Comparison of ENCODE assay signal across 14 cellular contexts in the genomic region with DNA sequence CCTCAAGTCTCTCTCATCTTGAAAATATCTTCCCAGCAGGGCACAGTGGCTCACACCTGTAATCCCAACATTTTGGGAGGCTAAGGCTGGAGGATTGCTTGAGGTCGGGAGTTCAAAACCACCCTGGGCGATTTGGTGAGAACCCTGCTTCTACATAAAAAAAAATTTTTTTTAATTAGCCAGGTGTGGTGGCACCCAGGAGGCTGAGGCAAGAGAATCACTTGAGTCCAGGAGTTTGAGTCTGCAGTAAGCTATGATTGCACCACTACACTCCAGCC. TPM values are rescaled to one million over a fixed set of nuclear protein-coding genes. Genes with fewer than 3 reads are reported as not detected.
A peak's percentile ranks its signal among the peaks of the same experiment; 100 is the strongest.
DNase-seq lines count a peak whose midpoint lies in the region; ATAC-seq, FAIRE-seq and TF ChIP-seq lines count a peak whose summit lies in the region.
"Had no signal": no experiment of that assay in that cellular context is flagged by ENCODE, and none has a peak within 500 bp of the region (broad histone marks: within the 10 kb centered on the region; RNA-seq: fewer than 3 reads in every experiment).

No MANE protein-coding gene starts in this region.

- H3K4me1 ChIP-seq in skeletal muscle tissue (ENCODE audit: control insufficient read depth in 3 of 3, insufficient read depth in 3 of 3, low read length in 3 of 3) = peaks cover 32 to 37% (median 33%) of the 10 kb centered on the region in 3 donors

- no peaks in the 10 kb centered on the region for H3K9me3 ChIP-seq in CD4-positive, alpha-beta T cell (ENCODE audit: control insufficient read depth, low read length)
- H3K9me3 ChIP-seq in skeletal muscle tissue (ENCODE audit: control insufficient read depth in 3 of 3, low read length in 3 of 3) = no peaks in the 10 kb centered on the region
- H3K9me3 ChIP-seq: Caco-2 had no signal

- peak overlapping the region; percentile 100 for H3K27ac ChIP-seq in CD4-positive, alpha-beta T cell (ENCODE audit: low read depth, low read length)
- H3K27ac ChIP-seq in skeletal muscle tissue (ENCODE audit: low read depth, low read length) = peak overlapping the region; percentile 97
- no peak overlapping the region for H3K27ac ChIP-seq in substantia nigra (ENCODE audit: low read depth, low read length, poor library complexity, severe bottlenecking)

- FAIRE-seq in HTR-8/SVneo (lab: Jason Lieb, UNC) = no peak

- peaks cover 13% of the 10 kb centered on the region for H3K9me3 Mint-ChIP-seq in CD4-positive, alpha-beta T cell
- H3K9me3 Mint-ChIP-seq in T-cell = peaks cover 0 to 13% (median 6%) of the 10 kb centered on the region in 3 donors
- H3K9me3 Mint-ChIP-seq: nephron progenitor cell had no signal

- POLR2A ChIA-PET in CD4-positive, alpha-beta T cell (lab: Charles Lee) = interaction anchor here (7.1 to 8.7 kb wide), 3 partner anchors 12 to 183 kb away, joined by 98 to 157 read pairs (median 107); a partner anchor contains a TSS
- POLR2A ChIA-PET in T-cell (lab: Charles Lee) = no interaction called here

- CTCF ChIA-PET in CD4-positive, alpha-beta T cell (lab: Charles Lee) = interaction anchor here (4.1 to 6.5 kb wide), 2 partner anchors 12 to 104 kb away, joined by 20 to 33 read pairs; a partner anchor contains a TSS
- CTCF ChIA-PET in T-cell (lab: Charles Lee) = no interaction called here

- intact Hi-C loops in CD4-positive, alpha-beta T cell (cut with DNase I, micrococcal nuclease) = loop anchor here in 1 of 2 experiments (5.0 kb wide), 1 partner anchor 671 kb away; no protein-coding TSS in a partner anchor

- H3K27me3 Mint-ChIP-seq in CD4-positive, alpha-beta T cell = peaks cover 7% of the 10 kb centered on the region
- peaks cover 0 to 5% of the 10 kb centered on the region in 2 donors for H3K27me3 Mint-ChIP-seq in T-cell

- no peaks in the 10 kb centered on the region for H3K36me3 ChIP-seq in skeletal muscle tissue (ENCODE audit: control insufficient read depth in 3 of 3, insufficient read depth in 3 of 3, low read length in 3 of 3)

- H3K27ac Mint-ChIP-seq in CD4-positive, alpha-beta T cell = peak overlapping the region; percentile 96
- peak overlapping the region; percentile 99 to 100 for H3K27ac Mint-ChIP-seq in T-cell
- H3K27ac Mint-ChIP-seq: nephron progenitor cell had no signal

- peaks cover 27% of the 10 kb centered on the region for H3K36me3 Mint-ChIP-seq in CD4-positive, alpha-beta T cell (ENCODE audit: low read depth)
- H3K36me3 Mint-ChIP-seq in T-cell = no peaks in the 10 kb centered on the region

- H3K4me3 ChIP-seq in fibroblast of mammary gland (ENCODE audit: control insufficient read depth, low read depth, low read length) = peak overlapping the region; percentile 19
- no peak overlapping the region for H3K4me3 ChIP-seq in skeletal muscle tissue (ENCODE audit: low read length in 3 of 3)

- peaks cover 69% of the 10 kb centered on the region for H3K4me1 Mint-ChIP-seq in CD4-positive, alpha-beta T cell (ENCODE audit: low read depth)
- peaks cover 62 to 68% (median 66%) of the 10 kb centered on the region in 3 donors for H3K4me1 Mint-ChIP-seq in T-cell

- no peak for DNase-seq in CD4-positive, alpha-beta T cell
- DNase-seq in T-cell (no peak), fibroblast of mammary gland (ENCODE audit: low read depth) (no peak), substantia nigra (lab: John Stamatoyannopoulos, UW) (no peak), HTR-8/SVneo (ENCODE audit: insufficient read length, low spot score) (no peak)
- no peak for DNase-seq in stimulated activated CD4-positive, alpha-beta T cell treated with anti-CD3 and anti-CD28 coated beads, Interleukin-4, amount 100 ng/mL, for 1 hour
- DNase-seq: Caco-2; effector CD4-positive, alpha-beta T cell; NCI-H226; nephron progenitor cell; SHP77 treated with DMSO at 0.1 percent for 48 hours had no signal

- H3K9ac ChIP-seq in skeletal muscle tissue (ENCODE audit: low read depth in 1 of 3, low read length in 3 of 3) = no peak overlapping the region

- no peak for TF ChIP-seq CTCF in CD4-positive, alpha-beta T cell (IDR thresholded peaks at IDR 0.05)
- TF ChIP-seq CTCF in fibroblast of mammary gland (conservative IDR thresholded peaks at IDR 0.05; ENCODE audit: control insufficient read depth, insufficient read depth, low read depth, low read length) = no peak

- peak overlapping the region; percentile 83 for H3K4me3 Mint-ChIP-seq in CD4-positive, alpha-beta T cell
- peak overlapping the region in 1 of 3 donors; percentile 84 for H3K4me3 Mint-ChIP-seq in T-cell

- no peaks in the 10 kb centered on the region for H3K27me3 ChIP-seq in CD4-positive, alpha-beta T cell (ENCODE audit: control insufficient read depth, insufficient read depth, low read length)
- H3K27me3 ChIP-seq in skeletal muscle tissue (ENCODE audit: control insufficient read depth in 3 of 3, insufficient read depth in 3 of 3, low read length in 3 of 3) = no peaks in the 10 kb centered on the region

- no peak for ATAC-seq in CD4-positive, alpha-beta T cell (ENCODE audit: poor library complexity)
- ATAC-seq in T-cell (replicated peaks in 1 of 4) = no peak
- ATAC-seq in GM21717 (IDR thresholded peaks at IDR 0.05; ENCODE audit: unreplicated experiment) = no peak

RNA-seq across cellular contexts. Expression of a gene that starts 13.0 kb away (rescaled TPM):
- total RNA-seq in CD4-positive, alpha-beta T cell = 10 to 100 TPM; 10.1 to 13.2 TPM
- 10 to 100 TPM; 15.5 to 21.5 (median 21.0) TPM for total RNA-seq in T-cell
- total RNA-seq in skeletal muscle tissue = 86.1 TPM

RNA-seq across cellular contexts. Expression of a gene that starts 30.8 kb away (rescaled TPM):
- 1 to 10 TPM; 1.0 to 1.3 TPM for total RNA-seq in CD4-positive, alpha-beta T cell
- 1 to 10 TPM in 2 of 5 donors, under 1 TPM in 3; 0.28 to 2.9 (median 0.39) TPM for total RNA-seq in T-cell
- total RNA-seq in skeletal muscle tissue = not detected
- total RNA-seq: Caco-2, M059J had no signal
